ENCODE assay signal across 10 cellular contexts in genomic region chr6:111462770-111463391, GRCh38. TPM values are rescaled to one million over a fixed set of nuclear protein-coding genes. Genes with fewer than 3 reads are reported as not detected.
DNase-seq lines count a peak whose midpoint lies in the region; ATAC-seq and TF ChIP-seq lines count a peak whose summit lies in the region.
"Had no signal": no experiment of that assay in that cellular context is flagged by ENCODE, and none has a peak within 500 bp of the region (broad histone marks: within the 10 kb centered on the region; RNA-seq: fewer than 3 reads in every experiment).

No MANE protein-coding gene starts in this region.

- H3K9me3 ChIP-seq in breast epithelium, result no peaks in the 10 kb centered on the region
- no peaks in the 10 kb centered on the region for H3K9me3 ChIP-seq in liver (ENCODE audit: control insufficient read depth in 4 of 4, low read length in 3 of 4)

- H3K4me3 Mint-ChIP-seq in MCF 10A (ENCODE audit: unreplicated experiment) (no peak overlapping the region), chondrocyte (ENCODE audit: unreplicated experiment) (no peak overlapping the region)
- H3K4me3 Mint-ChIP-seq in stimulated activated effector memory CD8-positive, alpha-beta T cell treated with anti-CD3 and anti-CD28 coated beads, Interleukin-12 subunit alpha, Interleukin-12 subunit beta, amount 100 ng/mL, for 72 hours, result no peak overlapping the region
- H3K4me3 Mint-ChIP-seq: GM23338 had no signal

- H3K27ac ChIP-seq in breast epithelium (no peak overlapping the region), liver (ENCODE audit: low read depth in 1 of 2, low read length in 2 of 2) (peak overlapping the region; percentile 26 to 79)

- H3K36me3 Mint-ChIP-seq in MCF 10A (ENCODE audit: insufficient read depth, unreplicated experiment), result peaks cover 17% of the 10 kb centered on the region
- H3K36me3 Mint-ChIP-seq in chondrocyte (ENCODE audit: low read depth), result peaks cover 22% of the 10 kb centered on the region
- H3K36me3 Mint-ChIP-seq in stimulated activated effector memory CD8-positive, alpha-beta T cell treated with anti-CD3 and anti-CD28 coated beads, Interleukin-12 subunit alpha, Interleukin-12 subunit beta, amount 100 ng/mL, for 72 hours, result no peaks in the 10 kb centered on the region

- ATAC-seq in GM19035 (IDR thresholded peaks at IDR 0.05; ENCODE audit: unreplicated experiment), result no peak
- ATAC-seq in stimulated activated effector memory CD8-positive, alpha-beta T cell treated with anti-CD3 and anti-CD28 coated beads, Interleukin-12 subunit alpha, Interleukin-12 subunit beta, amount 100 ng/mL, for 72 hours, result no peak
- ATAC-seq: GM23338 had no signal

- H3K9ac ChIP-seq in liver (ENCODE audit: low read depth in 1 of 2, low read length in 2 of 2), result no peak overlapping the region

- H3K27ac Mint-ChIP-seq in MCF 10A (ENCODE audit: low read depth, unreplicated experiment) (peak overlapping the region; percentile 22), chondrocyte (ENCODE audit: unreplicated experiment) (peak overlapping the region; percentile 29)
- H3K27ac Mint-ChIP-seq in stimulated activated effector memory CD8-positive, alpha-beta T cell treated with anti-CD3 and anti-CD28 coated beads, Interleukin-12 subunit alpha, Interleukin-12 subunit beta, amount 100 ng/mL, for 72 hours, result no peak overlapping the region
- H3K27ac Mint-ChIP-seq: GM23338 had no signal

- H3K4me1 ChIP-seq in breast epithelium, result no peaks in the 10 kb centered on the region
- peaks cover 0 to 10% (median under 1%) of the 10 kb centered on the region in 4 donors for H3K4me1 ChIP-seq in liver (ENCODE audit: control insufficient read depth in 4 of 4, insufficient read depth in 4 of 4, low read length in 3 of 4)

- peak in 1 of 2 donors; percentile 57 for TF ChIP-seq RAD21 in liver (IDR thresholded peaks at IDR 0.05)

- 63% methylated on average over 7 of the region's 7 CpGs for WGBS in liver

- intact Hi-C loops in MCF 10A (cut with micrococcal nuclease) (no loop called here), breast epithelium (cut with DNase I; ENCODE audit: low total_unique reads) (no loop called here), head of caudate nucleus (cut with DNase I) (no loop called here)

- H3K4me3 ChIP-seq in breast epithelium (no peak overlapping the region), liver (ENCODE audit: low read depth in 1 of 3, low read length in 3 of 3) (no peak overlapping the region)
- H3K4me3 ChIP-seq: GM23338 had no signal

- no TSS peak for BruUV-seq in MCF 10A (replicated peaks; lab: Mats Ljungman, UMichigan)

- DNase-seq in MCF 10A (ENCODE audit: unreplicated experiment), result peak; percentile 66
- no peak for DNase-seq in breast epithelium (ENCODE audit: low spot score in 2 of 2)
- no peak for DNase-seq in chondrocyte (ENCODE audit: low spot score)
- DNase-seq in head of caudate nucleus, result no peak
- no peak for DNase-seq in stimulated activated effector memory CD8-positive, alpha-beta T cell treated with anti-CD3 and anti-CD28 coated beads, Interleukin-12 subunit alpha, Interleukin-12 subunit beta, amount 100 ng/mL, for 72 hours (ENCODE audit: low spot score in 2 of 2)
- no peak for DNase-seq in stimulated activated CD4-positive, alpha-beta T cell treated with anti-CD3 and anti-CD28 coated beads, Interleukin-15, amount 100 ng/mL, for 24 hours
- DNase-seq: NCI-H2171 had no signal

- H3K27me3 Mint-ChIP-seq in MCF 10A (ENCODE audit: insufficient read depth, unreplicated experiment) (no peaks in the 10 kb centered on the region), chondrocyte (ENCODE audit: low read depth) (no peaks in the 10 kb centered on the region)

- TF ChIP-seq CTCF in MCF 10A (IDR thresholded peaks at IDR 0.05; ENCODE audit: unreplicated experiment) (no peak), breast epithelium (IDR thresholded peaks at IDR 0.05) (no peak), chondrocyte (IDR thresholded peaks at IDR 0.05) (no peak), liver (IDR thresholded peaks at IDR 0.05; ENCODE audit: low read depth, low read length, missing input control) (no peak)

- no peaks in the 10 kb centered on the region for H3K27me3 ChIP-seq in breast epithelium
- H3K27me3 ChIP-seq in liver (ENCODE audit: control insufficient read depth in 4 of 4, insufficient read depth in 4 of 4, low read length in 3 of 4), result no peaks in the 10 kb centered on the region

- CTCF ChIA-PET in MCF 10A (lab: Yijun Ruan, JAX), result interaction anchor here (0.8 to 1.2 kb wide), 2 partner anchors 9 to 16 kb away, joined by 4 to 5 read pairs; no protein-coding TSS in a partner anchor

- H3K4me1 Mint-ChIP-seq in MCF 10A (ENCODE audit: insufficient read depth, unreplicated experiment) (peaks cover 19% of the 10 kb centered on the region), chondrocyte (ENCODE audit: low read depth) (peaks cover 47% of the 10 kb centered on the region)
- H3K4me1 Mint-ChIP-seq in stimulated activated effector memory CD8-positive, alpha-beta T cell treated with anti-CD3 and anti-CD28 coated beads, Interleukin-12 subunit alpha, Interleukin-12 subunit beta, amount 100 ng/mL, for 72 hours, result peaks cover 27% of the 10 kb centered on the region
- H3K4me1 Mint-ChIP-seq: GM23338 had no signal

- H3K9me3 Mint-ChIP-seq in MCF 10A (ENCODE audit: unreplicated experiment) (peaks cover 19% of the 10 kb centered on the region), chondrocyte (ENCODE audit: low read depth) (peaks cover 23% of the 10 kb centered on the region)
- peaks cover 4% of the 10 kb centered on the region for H3K9me3 Mint-ChIP-seq in stimulated activated effector memory CD8-positive, alpha-beta T cell treated with anti-CD3 and anti-CD28 coated beads, Interleukin-12 subunit alpha, Interleukin-12 subunit beta, amount 100 ng/mL, for 72 hours

- POLR2A ChIA-PET in MCF 10A (lab: Yijun Ruan, JAX), result interaction anchor here (0.7 to 3.1 kb wide), 7 partner anchors 12 to 146 kb away, joined by 3 to 17 read pairs (median 5); partner anchors contain the start of genes REV3L and TRAF3IP2

- H3K36me3 ChIP-seq in breast epithelium, result peaks cover 10% of the 10 kb centered on the region
- peaks cover 0 to 3% (median 0%) of the 10 kb centered on the region in 4 donors for H3K36me3 ChIP-seq in liver (ENCODE audit: control insufficient read depth in 4 of 4, insufficient read depth in 3 of 4, low read depth in 1 of 4, low read length in 3 of 4)

- no peak for TF ChIP-seq POLR2A in breast epithelium (IDR thresholded peaks at IDR 0.05)

TF ChIP-seq in liver, 16 proteins besides CTCF, POLR2A, EP300 and RAD21 (continues in another document):
- peak; percentile 14 for TF ChIP-seq SP1 (IDR thresholded peaks at IDR 0.05)
- TF ChIP-seq REST (IDR thresholded peaks at IDR 0.05), result peak; percentile 77
- TF ChIP-seq YY1 (IDR thresholded peaks at IDR 0.05), result peak; percentile 89
- no peak for TF ChIP-seq NR2F2 (IDR thresholded peaks at IDR 0.05)
- TF ChIP-seq FOXA2 (IDR thresholded peaks at IDR 0.05), result peak; percentile 83
- peak in 1 of 2 donors; percentile 70 for TF ChIP-seq HNF4A (conservative IDR thresholded peaks at IDR 0.05)
- peak; percentile 66 for TF ChIP-seq MAX (IDR thresholded peaks at IDR 0.05)
- peak in 1 of 2 donors; percentile 79 for TF ChIP-seq EGR1 (IDR thresholded peaks at IDR 0.05; ENCODE audit: low read depth in 2 of 2)
- peak; percentile 75 for TF ChIP-seq ATF3 (IDR thresholded peaks at IDR 0.05)
- peak in 1 of 2 donors; percentile 78 for TF ChIP-seq RXRA (IDR thresholded peaks at IDR 0.05)

RNA-seq across cellular contexts. Expression of gene REV3L, which starts 20.1 kb away (rescaled TPM):
- total RNA-seq in MCF 10A (2022), result 23.0 and 31.2 TPM in 2 replicates
- total RNA-seq in breast epithelium, result 100 to 1,000 TPM in 1 of 3 donors, 10 to 100 TPM in 2; 50.3 to 108 (median 82.3) TPM
- total RNA-seq in chondrocyte, result 38.0 to 60.1 TPM (median 38.0 TPM) in 3 replicates
- total RNA-seq in liver, result 10 to 100 TPM; 12.4 to 17.7 TPM
- 1 to 10 TPM; 3.8 to 10.0 TPM for polyA plus RNA-seq in liver

Comparison
In these comparisons a context has a peak if more than half of its experiments do, and no peak if none do; other contexts are left out.
1. H3K27ac ChIP-seq: peak in liver (2 of 2); none in breast epithelium (0 of 2).